28 cellular contexts compared by ENCODE assay signal in genomic region chr2:121307048-121307447, GRCh38. TPM values are rescaled to one million over a fixed set of nuclear protein-coding genes. Genes with fewer than 3 reads are reported as not detected.
DNase-seq lines count a peak whose midpoint lies in the region; ATAC-seq, FAIRE-seq and TF ChIP-seq lines count a peak whose summit lies in the region.
"Had no signal": no experiment of that assay in that cellular context is flagged by ENCODE, and none has a peak within 500 bp of the region (broad histone marks: within the 10 kb centered on the region; RNA-seq: fewer than 3 reads in every experiment).

No MANE protein-coding gene starts in this region.

- TF ChIP-seq EP300 in HepG2 (IDR thresholded peaks at IDR 0.05; ENCODE audit: low read depth in 2 of 2, low read length in 2 of 2) (no peak), HepG2 (CRISPR knock-in tag; IDR thresholded peaks at IDR 0.05; ENCODE audit: borderline replicate concordance) (no peak), A549 (IDR thresholded peaks at IDR 0.05) (no peak), K562 (IDR thresholded peaks at IDR 0.05; ENCODE audit: low read length) (no peak)

- no TSS peak for BruUV-seq in HepG2 (replicated peaks; lab: Mats Ljungman, UMichigan)
- no TSS peak for BruUV-seq in K562 (replicated peaks; lab: Mats Ljungman, UMichigan)

- TF ChIP-seq RAD21 in HepG2 (CRISPR knock-in tag; IDR thresholded peaks at IDR 0.05) (no peak), A549 (conservative IDR thresholded peaks at IDR 0.05 in 1 of 2, IDR thresholded peaks at IDR 0.05 in 1 of 2) (no peak), K562 (CRISPR knock-in tag; conservative IDR thresholded peaks at IDR 0.05 in 1 of 2, IDR thresholded peaks at IDR 0.05 in 1 of 2) (no peak)

- H3K4me1 ChIP-seq in HepG2 (ENCODE audit: insufficient read depth, low read length) (no peaks in the 10 kb centered on the region), right lobe of liver (no peaks in the 10 kb centered on the region), A549 (no peaks in the 10 kb centered on the region), K562 (replicated peaks in 1 of 2; ENCODE audit: control insufficient read depth in 2 of 2, insufficient read depth in 2 of 2, low read length in 2 of 2) (no peaks in the 10 kb centered on the region)
- H3K4me1 ChIP-seq: BE2C, BLaER1 had no signal

- intact Hi-C loops in HepG2 (cut with micrococcal nuclease; ENCODE audit: unreplicated experiment): no loop called here
- intact Hi-C loops in right lobe of liver (cut with DNase I): no loop called here
- intact Hi-C loops in K562 (cut with micrococcal nuclease): no loop called here

- H3K9me3 ChIP-seq in HepG2 (ENCODE audit: low read length) (no peaks in the 10 kb centered on the region), right lobe of liver (peaks cover 0 to 5% (median 0%) of the 10 kb centered on the region in 4 donors), A549 (no peaks in the 10 kb centered on the region), K562 (replicated peaks; ENCODE audit: control insufficient read depth, insufficient read depth, low read depth, low read length) (no peaks in the 10 kb centered on the region)
- H3K9me3 ChIP-seq: BE2C, BLaER1 had no signal

- H3K27ac ChIP-seq in HepG2 (ENCODE audit: extremely low read length, insufficient read depth, low read length): no peak overlapping the region
- H3K27ac ChIP-seq in right lobe of liver: no peak overlapping the region
- no peak overlapping the region for H3K27ac ChIP-seq in A549
- H3K27ac ChIP-seq in K562 (ENCODE audit: extremely low read depth, low read depth, low read length): no peak overlapping the region
- H3K27ac ChIP-seq: 22Rv1, BLaER1 had no signal

- H3K9ac ChIP-seq in HepG2 (ENCODE audit: insufficient read depth, low read depth, low read length): no peak overlapping the region
- no peak overlapping the region for H3K9ac ChIP-seq in K562 (ENCODE audit: insufficient read depth in 1 of 2, low read depth in 2 of 2, low read length in 2 of 2)
- H3K9ac ChIP-seq: BLaER1 had no signal

- no peak for TF ChIP-seq POLR2A in HepG2 (IDR thresholded peaks at IDR 0.05; ENCODE audit: insufficient read depth in 1 of 2, low read depth in 2 of 2, low read length in 2 of 2)
- no peak for TF ChIP-seq POLR2A in right lobe of liver (IDR thresholded peaks at IDR 0.05)
- TF ChIP-seq POLR2A in A549 (IDR thresholded peaks at IDR 0.05; ENCODE audit: low read length): no peak
- no peak for TF ChIP-seq POLR2A in K562 (conservative IDR thresholded peaks at IDR 0.05)

- in situ Hi-C loops in HepG2 (cut with HindIII; ENCODE audit: extremely low pct_ligation_motif_present, low pct_unique_long_range_greater_than_20kb) (no loop called here), K562 (cut with MboI) (no loop called here)

- ATAC-seq in HepG2 (no peak), right lobe of liver (no peak), A549 (no peak), K562 (no peak), GM19452 (IDR thresholded peaks at IDR 0.05; ENCODE audit: unreplicated experiment) (no peak), HG03378 (IDR thresholded peaks at IDR 0.05; ENCODE audit: unreplicated experiment) (no peak)
- ATAC-seq: GM12878 had no signal

- H3K4me2 ChIP-seq in HepG2 (ENCODE audit: low read depth, low read length): no peak overlapping the region
- H3K4me2 ChIP-seq in A549: no peak overlapping the region
- H3K4me2 ChIP-seq in K562 (ENCODE audit: insufficient read depth, low read length): no peak overlapping the region
- H3K4me2 ChIP-seq: BLaER1 had no signal

- H3K4me3 ChIP-seq in HepG2 (replicated peaks in 1 of 3; ENCODE audit: insufficient read depth in 1 of 3, low read depth in 2 of 3, low read length in 3 of 3) (no peak overlapping the region), right lobe of liver (no peak overlapping the region), A549 (no peak overlapping the region), K562 (no peak overlapping the region)
- H3K4me3 ChIP-seq: BLaER1, GM12878 had no signal

- DNase-seq in HepG2 (ENCODE audit: low spot score) (no peak), right lobe of liver (no peak), A549 (ENCODE audit: low read depth in 1 of 2, low spot score in 1 of 2) (no peak), K562 (ENCODE audit: extremely low read depth in 1 of 4, low spot score in 3 of 4) (no peak)
- DNase-seq: ACHN; BE2C; C1 segment of cervical spinal cord; CD4-positive, alpha-beta memory T cell; CD4-positive, CD25-positive, alpha-beta regulatory T cell; CD8-positive, alpha-beta memory T cell; COR-L47; DMS 273 treated with DMSO at 0.1 percent for 48 hours; DMS153; DMS53; DMS79; DND-41; EL; GDM1 had no signal

- no peaks in the 10 kb centered on the region for H3K36me3 ChIP-seq in HepG2 (replicated peaks in 1 of 2; ENCODE audit: control insufficient read depth in 1 of 2, insufficient read depth in 2 of 2, low read length in 2 of 2)
- H3K36me3 ChIP-seq in right lobe of liver: no peaks in the 10 kb centered on the region
- H3K36me3 ChIP-seq in K562 (ENCODE audit: control insufficient read depth, insufficient read depth, low read length): no peaks in the 10 kb centered on the region
- H3K36me3 ChIP-seq: BE2C, BLaER1 had no signal

- no peaks in the 10 kb centered on the region for H3K9me1 ChIP-seq in K562 (ENCODE audit: control insufficient read depth, insufficient read depth, low read length)

- 13% methylated on average over 2 of the region's 2 CpGs for WGBS in HepG2 (ENCODE audit: low lambda C conversion rate)
- 85% methylated on average over 2 of the region's 2 CpGs for WGBS in right lobe of liver (ENCODE audit: insufficient coverage, low coverage, low lambda C conversion rate, missing lambda C conversion rate)
- WGBS in A549 (ENCODE audit: missing lambda C conversion rate): 35% methylated on average over 2 of the region's 2 CpGs
- 0% methylated on average over 2 of the region's 2 CpGs for WGBS in K562 (ENCODE audit: insufficient coverage, low coverage, missing lambda C conversion rate)

- no peak for FAIRE-seq in HepG2 (lab: Jason Lieb, UNC)
- FAIRE-seq in A549 (lab: Jason Lieb, UNC): no peak
- no peak for FAIRE-seq in K562 (lab: Jason Lieb, UNC)
- FAIRE-seq: GM12878, GM12892, GM18507, GM19239 had no signal

- CTCF ChIA-PET in HepG2 (lab: Yijun Ruan, JAX; ENCODE audit: low intra/inter-chr PET ratio, low total read pairs) (no interaction called here), A549 (lab: Yijun Ruan, JAX) (no interaction called here), K562 (lab: Yijun Ruan, JAX; ENCODE audit: low intra/inter-chr PET ratio) (no interaction called here)

- POLR2A ChIA-PET in HepG2 (lab: Yijun Ruan, JAX) (no interaction called here), A549 (lab: Yijun Ruan, JAX) (no interaction called here), K562 (lab: Yijun Ruan, JAX) (no interaction called here)

- no peaks in the 10 kb centered on the region for H4K20me1 ChIP-seq in HepG2 (ENCODE audit: insufficient read depth, low read length)
- H4K20me1 ChIP-seq in K562 (replicated peaks; ENCODE audit: control insufficient read depth, insufficient read depth, low read length): no peaks in the 10 kb centered on the region; the same call in 1 of the 2 replicates
- H4K20me1 ChIP-seq: BLaER1 had no signal

- H2AFZ ChIP-seq in HepG2 (ENCODE audit: low read length) (no peak overlapping the region), K562 (ENCODE audit: low read depth, low read length) (no peak overlapping the region)

- H3K79me2 ChIP-seq in HepG2 (ENCODE audit: insufficient read depth, low read length) (no peaks in the 10 kb centered on the region), K562 (ENCODE audit: control insufficient read depth, insufficient read depth, low read length) (no peaks in the 10 kb centered on the region)

- TF ChIP-seq CTCF in HepG2 (CRISPR knock-in tag; IDR thresholded peaks at IDR 0.05) (no peak), right lobe of liver (IDR thresholded peaks at IDR 0.05) (no peak), A549 (IDR thresholded peaks at IDR 0.05) (no peak), K562 (IDR thresholded peaks at IDR 0.05 in 2 of 3, conservative IDR thresholded peaks at IDR 0.05 in 1 of 3; ENCODE audit: insufficient read depth in 2 of 3, low read depth in 1 of 3, low read length in 3 of 3) (no peak)

- H3K27me3 ChIP-seq in HepG2 (ENCODE audit: control insufficient read depth in 1 of 2, insufficient read depth in 2 of 2, low read length in 2 of 2): no peaks in the 10 kb centered on the region
- no peaks in the 10 kb centered on the region for H3K27me3 ChIP-seq in right lobe of liver
- H3K27me3 ChIP-seq in K562 (ENCODE audit: control insufficient read depth in 2 of 2, insufficient read depth in 2 of 2, low read length in 2 of 2): peaks cover 5 to 12% of the 10 kb centered on the region in 2 experiments; a peak in 3 of 5 replicates
- H3K27me3 ChIP-seq: BE2C, BLaER1 had no signal

RNA-seq across cellular contexts. Expression of gene TFCP2L1, which starts 22.0 kb away (rescaled TPM):
- total RNA-seq in HepG2 (2016; rRNA removed; fragmentation: Illumina TruSeq; extraction: Trizol): not detected in 2 replicates
- not detected in 2 replicates for total RNA-seq in HepG2 (2016; cell fraction: cytosol; rRNA removed; fragmentation: Illumina TruSeq; extraction: Trizol; ENCODE audit: low read depth)
- not detected in 2 replicates for total RNA-seq in HepG2 (2016; cell fraction: insoluble cytoplasmic fraction; rRNA removed; fragmentation: Illumina TruSeq; extraction: Trizol)
- not detected in 2 replicates for total RNA-seq in HepG2 (2016; cell fraction: membrane; rRNA removed; fragmentation: Illumina TruSeq; extraction: Trizol)
- not detected in 2 replicates for total RNA-seq in HepG2 (2016; cell fraction: nucleus; rRNA removed; fragmentation: Illumina TruSeq; extraction: Trizol)
- polyA plus RNA-seq in HepG2 (2011; rRNA removed): under 0.01 and 0.01 TPM in 2 replicates
- under 0.01 TPM in 2 replicates for polyA plus RNA-seq in HepG2 (2011; cell fraction: cytosol; rRNA removed)
- polyA plus RNA-seq in HepG2 (2011; cell fraction: nucleus; rRNA removed): 0.02 TPM in 2 replicates
- not detected in 2 replicates for polyA plus RNA-seq in HepG2 (2012)
- polyA plus RNA-seq in HepG2 (2016; cell fraction: cytosol; fragmentation: Illumina TruSeq; extraction: Trizol; ENCODE audit: low read depth): not detected in 2 replicates
- polyA plus RNA-seq in HepG2 (2016; cell fraction: insoluble cytoplasmic fraction; fragmentation: Illumina TruSeq; extraction: Trizol; ENCODE audit: low read depth): not detected in 2 replicates
- not detected in 2 replicates for polyA plus RNA-seq in HepG2 (2016; cell fraction: membrane; fragmentation: Illumina TruSeq; extraction: Trizol; ENCODE audit: low read depth)
- not detected in 2 replicates for polyA plus RNA-seq in HepG2 (2016; cell fraction: nucleus; fragmentation: Illumina TruSeq; extraction: Trizol; ENCODE audit: insufficient read depth, low read depth)
- polyA minus RNA-seq in HepG2 (2011; rRNA and poly(A)+ RNA removed; ENCODE audit: low replicate concordance): 0.49 TPM in 1 of 2 replicates, not detected in the other
- not detected in 2 replicates for polyA minus RNA-seq in HepG2 (2011; cell fraction: cytosol; rRNA and poly(A)+ RNA removed)
- polyA minus RNA-seq in HepG2 (2011; cell fraction: nucleus; rRNA and poly(A)+ RNA removed): not detected in 2 replicates
- total RNA-seq in right lobe of liver: 1 to 10 TPM in 1 of 6 experiments, under 1 TPM in 5; 0.26 to 1.7 (median 0.34) TPM
- polyA plus RNA-seq in A549 (2011; rRNA removed): 3.1 and 4.3 TPM in 2 replicates
- polyA plus RNA-seq in A549 (2012; cell fraction: cytosol; rRNA removed): 1.0 and 1.1 TPM in 2 replicates
- 2.3 and 3.5 TPM in 2 replicates for polyA plus RNA-seq in A549 (2012; cell fraction: nucleus; rRNA removed)
- polyA plus RNA-seq in A549 (2017; fragmentation: RNase III; extraction: RNeasy Plus Mini Kit Qiagen cat#74134 plus additional on column Dnase treatment): 1.1 to 1.3 TPM (median 1.1 TPM) in 3 replicates
- 8.6 and 11.6 TPM in 2 replicates for polyA minus RNA-seq in A549 (2011; rRNA and poly(A)+ RNA removed)
- total RNA-seq in K562 (2011; cell fraction: chromatin; rRNA removed; ENCODE audit: low replicate concordance): 0.83 and 0.92 TPM in 2 replicates
- 0.33 and 0.53 TPM in 2 replicates for total RNA-seq in K562 (2011; cell fraction: nucleolus; rRNA removed)
- total RNA-seq in K562 (2011; cell fraction: nucleoplasm; rRNA removed): 0.73 and 1.1 TPM in 2 replicates
- total RNA-seq in K562 (2014; rRNA removed): 0.45 and 0.49 TPM in 2 replicates
- 0.44 and 0.45 TPM in 2 replicates for total RNA-seq in K562 (2014; rRNA removed; fragmentation: Illumina TruSeq; extraction: Trizol)
- total RNA-seq in K562 (2015; rRNA removed; fragmentation: Illumina TruSeq; extraction: Trizol): 0.34 and 0.36 TPM in 2 replicates
- total RNA-seq in K562 (2021): 1.00 and 1.1 TPM in 2 replicates
- 0.26 and 0.54 TPM in 2 replicates for polyA plus RNA-seq in K562 (2011; rRNA removed)
- polyA plus RNA-seq in K562 (2011; cell fraction: cytosol; rRNA removed): 0.56 and 1.3 TPM in 2 replicates
- 0.87 and 1.6 TPM in 2 replicates for polyA plus RNA-seq in K562 (2011; cell fraction: nucleus; rRNA removed)
- polyA plus RNA-seq in K562 (2012): 0.27 and 1.2 TPM in 2 replicates
- polyA plus RNA-seq in K562 (2014; fragmentation: Illumina TruSeq; extraction: Trizol): 0.51 and 0.58 TPM in 2 replicates
- polyA plus RNA-seq in K562 (2014; fragmentation: Nextera tagmentation; extraction: Ambion mirVana): under 1 TPM; 0.08 to 0.15 TPM
- 0.42 and 0.74 TPM in 2 replicates for polyA plus RNA-seq in K562 (2014; rRNA removed)
- polyA minus RNA-seq in K562 (2011; rRNA and poly(A)+ RNA removed): 0.51 and 0.74 TPM in 2 replicates
- 0.48 and 0.73 TPM in 2 replicates for polyA minus RNA-seq in K562 (2011; cell fraction: cytosol; rRNA and poly(A)+ RNA removed)
- polyA minus RNA-seq in K562 (2011; cell fraction: nucleus; rRNA and poly(A)+ RNA removed): 0.22 and 0.27 TPM in 2 replicates
- total RNA-seq: A673 had no signal
- polyA plus RNA-seq: AG04450; CD4-positive, alpha-beta memory T cell; CD4-positive, CD25-positive, alpha-beta regulatory T cell had no signal

Comparison
In these comparisons a context has a peak if more than half of its experiments do, and no peak if none do; other contexts are left out.
1. Of the 241 proteins assayed by ChIP-seq in both HepG2 and K562: peak only in HepG2: none; only in K562: MAFG; in both: MAFF and MAFK; in neither: 238.